ENCODE assay signal across 15 cellular contexts in genomic region chr9:113156880-113157279, GRCh38. TPM values are rescaled to one million over a fixed set of nuclear protein-coding genes. Genes with fewer than 3 reads are reported as not detected.
A peak's percentile ranks its signal among the peaks of the same experiment; 100 is the strongest.
DNase-seq lines count a peak whose midpoint lies in the region; ATAC-seq, FAIRE-seq and TF ChIP-seq lines count a peak whose summit lies in the region.
"Had no signal": no experiment of that assay in that cellular context is flagged by ENCODE, and none has a peak within 500 bp of the region (broad histone marks: within the 10 kb centered on the region; RNA-seq: fewer than 3 reads in every experiment).

No MANE protein-coding gene starts in this region.

- DNase-seq in CD14-positive monocyte (ENCODE audit: low spot score): no peak
- no peak for DNase-seq in GM10248 (ENCODE audit: extremely low spot score)
- DNase-seq in T-helper 17 cell: no peak
- no peak for DNase-seq in foreskin keratinocyte
- no peak for DNase-seq in LoVo (ENCODE audit: low spot score)
- no peak for DNase-seq in SW 1271 (lab: John Stamatoyannopoulos, UW)
- DNase-seq in D721Med (ENCODE audit: insufficient read length, low spot score): no peak
- DNase-seq: anterior cingulate cortex; EL; SK-N-SH; stimulated activated CD4-positive, alpha-beta T cell treated with anti-CD3 and anti-CD28 coated beads, Interleukin-12 subunit alpha, Interleukin-12 subunit beta, amount 100 ng/mL, for 4 hours had no signal

- H3K27ac ChIP-seq in foreskin keratinocyte: no peak overlapping the region

- no peaks in the 10 kb centered on the region for H3K27me3 ChIP-seq in foreskin keratinocyte
- H3K27me3 ChIP-seq: BLaER1 treated with 17β-estradiol and CSF1 and Interleukin-3, amounts not matched to agents 10 nM and 100 nM; suprapubic skin had no signal

- no peaks in the 10 kb centered on the region for H3K9me3 ChIP-seq in T-helper 17 cell (ENCODE audit: control insufficient read depth, low read length, poor library complexity, severe bottlenecking)
- H3K9me3 ChIP-seq: BLaER1 treated with 17β-estradiol and CSF1 and Interleukin-3, amounts not matched to agents 10 nM and 100 nM; SK-N-SH; suprapubic skin had no signal

- FAIRE-seq in D721Med (lab: Jason Lieb, UNC): no peak
- FAIRE-seq: colon had no signal

- H3K4me1 Mint-ChIP-seq in CD14-positive monocyte (peaks cover 57% of the 10 kb centered on the region), T-helper 17 cell (peaks cover 29% of the 10 kb centered on the region)

- POLR2A ChIA-PET in GM10248 (lab: Yijun Ruan, JAX): no interaction called here

- H3K36me3 Mint-ChIP-seq in CD14-positive monocyte (peaks cover 67 to 93% of the 10 kb centered on the region in 2 donors), T-helper 17 cell (ENCODE audit: low read depth) (no peaks in the 10 kb centered on the region)

- CTCF ChIA-PET in GM10248 (lab: Yijun Ruan, JAX): interaction anchor here (0.7 to 1.9 kb wide), 6 partner anchors 13 to 501 kb away, joined by 3 to 7 read pairs (median 3); no protein-coding TSS in a partner anchor

- ATAC-seq in T-helper 17 cell (no peak), foreskin keratinocyte (no peak), HG03108 (IDR thresholded peaks at IDR 0.05; ENCODE audit: unreplicated experiment) (no peak)

- H3K4me1 ChIP-seq in foreskin keratinocyte: peaks cover 37% of the 10 kb centered on the region

- TF ChIP-seq CTCF in CD14-positive monocyte (IDR thresholded peaks at IDR 0.05): no peak
- TF ChIP-seq CTCF in GM10248 (IDR thresholded peaks at IDR 0.05; ENCODE audit: control extremely low read depth, extremely low read depth, low read depth, missing control alignments): peak; percentile 25
- TF ChIP-seq CTCF in foreskin keratinocyte (conservative IDR thresholded peaks at IDR 0.05): peak; percentile 20
- TF ChIP-seq CTCF in D721Med (IDR thresholded peaks at IDR 0.05; ENCODE audit: insufficient read depth, missing control alignments): no peak

- H3K4me3 Mint-ChIP-seq in CD14-positive monocyte: no peak overlapping the region
- H3K4me3 Mint-ChIP-seq in T-helper 17 cell: no peak overlapping the region

- H3K9me3 Mint-ChIP-seq in CD14-positive monocyte: no peaks in the 10 kb centered on the region

- intact Hi-C loops in CD14-positive monocyte (cut with micrococcal nuclease): no loop called here

- H3K27me3 Mint-ChIP-seq in CD14-positive monocyte (ENCODE audit: low read depth in 3 of 3) (no peaks in the 10 kb centered on the region), T-helper 17 cell (no peaks in the 10 kb centered on the region)

- H3K27ac Mint-ChIP-seq in CD14-positive monocyte (peak overlapping the region in 6 of 7 donors; percentile 77 to 99 (median 98)), T-helper 17 cell (peak overlapping the region; percentile 88)

RNA-seq across cellular contexts. Expression of gene SLC31A2, which starts 6.1 kb away (rescaled TPM):
- polyA plus RNA-seq in CD14-positive monocyte (100 to 1,000 TPM; 188 to 247 TPM), foreskin keratinocyte (38.0 and 58.5 TPM in 2 replicates)
- total RNA-seq in T-helper 17 cell (10 to 100 TPM in 1 of 2 donors, 1 to 10 TPM in 1; 6.6 to 12.8 TPM), foreskin keratinocyte (57.3 and 71.2 TPM in 2 replicates)

Comparison
In these comparisons a context has a peak if more than half of its experiments do, and no peak if none do; other contexts are left out.
1. CTCF ChIP-seq: peak in GM10248 (single experiment) and foreskin keratinocyte (single experiment); none in CD14-positive monocyte (single experiment) and D721Med (single experiment).